ENCODE assay signal across 1 cellular context in the genomic region with DNA sequence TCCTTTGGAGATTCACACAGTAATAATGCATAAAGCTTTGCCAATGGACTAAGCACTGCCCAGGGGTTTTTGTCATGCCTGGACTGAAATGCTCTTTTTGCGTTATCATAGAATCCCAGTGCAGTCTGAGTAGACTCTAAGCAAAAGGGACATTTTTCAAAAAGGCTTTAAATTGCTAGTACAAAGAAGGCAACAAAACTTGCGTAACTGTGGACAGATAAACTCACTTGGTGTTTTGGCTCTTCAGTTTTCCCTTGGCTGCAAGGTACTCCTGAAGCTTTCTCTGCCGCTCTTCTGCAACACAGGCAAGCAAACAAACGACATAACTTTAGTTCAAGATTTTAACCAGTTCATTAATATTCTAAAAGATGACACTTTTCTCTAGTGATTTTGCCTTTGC.
TF ChIP-seq lines count a peak whose summit lies in the region.

No MANE protein-coding gene starts in this region.

TF ChIP-seq in GM23338, 12 proteins besides CTCF, POLR2A, EP300 and RAD21 (continued from another document):
- TF ChIP-seq, protein P1, sequence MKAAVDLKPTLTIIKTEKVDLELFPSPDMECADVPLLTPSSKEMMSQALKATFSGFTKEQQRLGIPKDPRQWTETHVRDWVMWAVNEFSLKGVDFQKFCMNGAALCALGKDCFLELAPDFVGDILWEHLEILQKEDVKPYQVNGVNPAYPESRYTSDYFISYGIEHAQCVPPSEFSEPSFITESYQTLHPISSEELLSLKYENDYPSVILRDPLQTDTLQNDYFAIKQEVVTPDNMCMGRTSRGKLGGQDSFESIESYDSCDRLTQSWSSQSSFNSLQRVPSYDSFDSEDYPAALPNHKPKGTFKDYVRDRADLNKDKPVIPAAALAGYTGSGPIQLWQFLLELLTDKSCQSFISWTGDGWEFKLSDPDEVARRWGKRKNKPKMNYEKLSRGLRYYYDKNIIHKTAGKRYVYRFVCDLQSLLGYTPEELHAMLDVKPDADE (IDR thresholded peaks at IDR 0.05): no peak
TF ChIP-seq in GM23338: peak in this region for 0.
